8 cellular contexts compared by ENCODE assay signal in the genomic region with DNA sequence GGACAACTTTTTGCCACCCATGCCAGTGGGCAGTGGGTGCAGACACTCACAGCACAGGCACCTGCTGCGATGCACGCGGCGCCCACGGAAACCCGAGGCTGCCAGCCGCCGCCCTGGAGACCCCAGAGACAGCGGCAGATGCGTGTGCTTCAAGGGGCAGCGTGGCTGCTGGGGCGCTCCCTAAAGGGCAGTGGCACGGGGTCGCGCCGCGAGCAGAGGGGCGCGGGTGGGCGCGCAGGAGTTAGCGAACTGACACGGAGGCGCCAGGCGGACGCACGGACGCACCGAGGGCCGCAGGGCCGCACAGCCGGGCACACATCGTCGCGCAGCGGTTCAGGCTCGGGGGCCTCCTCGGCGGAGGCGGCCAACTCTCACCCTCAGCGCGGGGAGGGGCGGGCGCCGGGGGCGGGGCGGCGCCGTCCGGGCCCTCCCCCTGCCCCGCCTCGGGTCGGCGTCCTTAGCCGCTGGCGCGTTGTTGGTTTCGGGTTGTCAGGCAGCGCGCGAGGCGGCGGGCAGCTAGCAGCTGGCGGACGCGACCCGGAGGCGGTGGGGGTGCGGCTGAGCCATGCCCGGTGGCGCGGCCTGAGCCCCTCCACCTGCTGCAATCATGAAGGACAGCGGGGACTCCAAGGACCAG. TPM values are rescaled to one million over a fixed set of nuclear protein-coding genes. Genes with fewer than 3 reads are reported as not detected.
DNase-seq lines count a peak whose midpoint lies in the region; ATAC-seq lines count a peak whose summit lies in the region.

Gene KIF19 (plus strand): TSS at position 484 of the 637 bp plus-strand sequence. CDS start 124 bp downstream, at position 608.

- H3K4me3 Mint-ChIP-seq in T-helper 2 cell treated with Interferon-gamma antibody and Interleukin-4, amounts not matched to agents 5 μg/mL and 100 μg/mL, for 36 hours = peak within 1 kb of the TSS; percentile 51
- peak within 1 kb of the TSS; percentile 50 for H3K4me3 Mint-ChIP-seq in memory B cell

- H3K27me3 Mint-ChIP-seq in T-helper 2 cell treated with Interferon-gamma antibody and Interleukin-4, amounts not matched to agents 5 μg/mL and 100 μg/mL, for 36 hours (ENCODE audit: low read depth) = peaks cover 43% of the 10 kb centered on the region
- H3K27me3 Mint-ChIP-seq in memory B cell = peaks cover 25% of the 10 kb centered on the region

- intact Hi-C loops in Right ventricle myocardium inferior (cut with DNase I) = no loop called here
- intact Hi-C loops in cardiac septum (cut with DNase I) = no loop called here

- H3K36me3 Mint-ChIP-seq in T-helper 2 cell treated with Interferon-gamma antibody and Interleukin-4, amounts not matched to agents 5 μg/mL and 100 μg/mL, for 36 hours (ENCODE audit: low read depth) = peaks cover 4% of the 10 kb centered on the region
- no peaks in the 10 kb centered on the region for H3K36me3 Mint-ChIP-seq in memory B cell

- ATAC-seq in Right ventricle myocardium inferior (peak; percentile 80), memory B cell (ENCODE audit: low read depth) (peak; percentile 63), GM21447 (IDR thresholded peaks at IDR 0.05; ENCODE audit: unreplicated experiment) (no peak)

- peaks cover 18% of the 10 kb centered on the region for H3K4me1 Mint-ChIP-seq in T-helper 2 cell treated with Interferon-gamma antibody and Interleukin-4, amounts not matched to agents 5 μg/mL and 100 μg/mL, for 36 hours (ENCODE audit: low read depth)
- no peaks in the 10 kb centered on the region for H3K4me1 Mint-ChIP-seq in memory B cell

- DNase-seq in Right ventricle myocardium inferior (ENCODE audit: missing footprints) (peak; percentile 77), cardiac septum (ENCODE audit: low spot score) (no peak), cerebellum (ENCODE audit: low spot score) (peak; percentile 20), memory B cell (ENCODE audit: low spot score in 2 of 2) (no peak), OCI-M1 (lab: John Stamatoyannopoulos, UW) (no peak)
- DNase-seq in T-helper 2 cell treated with Interferon-gamma antibody and Interleukin-4, amounts not matched to agents 5 μg/mL and 100 μg/mL, for 36 hours (ENCODE audit: low spot score) = peak; percentile 59
- peak; percentile 11 for DNase-seq in stimulated activated CD8-positive, alpha-beta memory T cell treated with anti-CD3 and anti-CD28 coated beads, Interleukin-12 subunit alpha, Interleukin-12 subunit beta, amount 100 ng/mL, for 1 hour (ENCODE audit: low read depth)

- no peaks in the 10 kb centered on the region for H3K9me3 Mint-ChIP-seq in T-helper 2 cell treated with Interferon-gamma antibody and Interleukin-4, amounts not matched to agents 5 μg/mL and 100 μg/mL, for 36 hours
- no peaks in the 10 kb centered on the region for H3K9me3 Mint-ChIP-seq in memory B cell

- H3K27ac Mint-ChIP-seq in T-helper 2 cell treated with Interferon-gamma antibody and Interleukin-4, amounts not matched to agents 5 μg/mL and 100 μg/mL, for 36 hours = no peak within 1 kb of the TSS
- H3K27ac Mint-ChIP-seq in memory B cell = no peak within 1 kb of the TSS

RNA-seq across cellular contexts. Expression of gene KIF19, which starts in this region (rescaled TPM):
- 0.16 TPM for total RNA-seq in Right ventricle myocardium inferior
- total RNA-seq in cardiac septum = 0.08 TPM
- 1.1 TPM for total RNA-seq in cerebellum

Comparison
In these comparisons a context has a peak if more than half of its experiments do, and no peak if none do; other contexts are left out.
1. Peak in DNase-seq and ATAC-seq in Right ventricle myocardium inferior; RNA of the gene not detected or under 1 TPM.
2. DNase-seq: peak in T-helper 2 cell treated with Interferon-gamma antibody and Interleukin-4, amounts not matched to agents 5 μg/mL and 100 μg/mL, for 36 hours (single experiment), cerebellum (single experiment) and stimulated activated CD8-positive, alpha-beta memory T cell treated with anti-CD3 and anti-CD28 coated beads, Interleukin-12 subunit alpha, Interleukin-12 subunit beta, amount 100 ng/mL, for 1 hour (single experiment); none in cardiac septum (single experiment), memory B cell (0 of 2) and OCI-M1 (single experiment).